8 cellular contexts compared by ENCODE assay signal in genomic region chr19:45179063-45179847, GRCh38. TPM values are rescaled to one million over a fixed set of nuclear protein-coding genes. Genes with fewer than 3 reads are reported as not detected.
DNase-seq lines count a peak whose midpoint lies in the region; ATAC-seq, FAIRE-seq and TF ChIP-seq lines count a peak whose summit lies in the region.

No MANE protein-coding gene starts in this region.

- H3K36me3 ChIP-seq in GM12878 (ENCODE audit: control insufficient read depth in 2 of 2, insufficient read depth in 2 of 2, low read length in 1 of 2) (peaks cover 0 to 6% of the 10 kb centered on the region in 2 experiments; a peak in 2 of 4 replicates), kidney (ENCODE audit: control insufficient read depth in 1 of 2, insufficient read depth in 2 of 2, low read length in 2 of 2) (no peaks in the 10 kb centered on the region)

- in situ Hi-C loops in GM12878 (cut with MboI), result no loop called here

- no peaks in the 10 kb centered on the region for H4K20me1 ChIP-seq in GM12878 (ENCODE audit: control insufficient read depth, insufficient read depth)

- TF ChIP-seq POLR2A in GM12878 (IDR thresholded peaks at IDR 0.05; ENCODE audit: low read depth, low read length), result peak; percentile 74

- H3K27me3 ChIP-seq in GM12878 (replicated peaks in 1 of 2; ENCODE audit: control insufficient read depth in 2 of 2, insufficient read depth in 2 of 2, low read length in 1 of 2), result no peaks in the 10 kb centered on the region

- H3K9me3 ChIP-seq in GM12878 (replicated peaks; ENCODE audit: control insufficient read depth, insufficient read depth, low read length) (no peaks in the 10 kb centered on the region), kidney (ENCODE audit: control insufficient read depth in 1 of 2, low read length in 2 of 2) (no peaks in the 10 kb centered on the region)

- POLR2A ChIA-PET in GM12878 (lab: Charles Lee), result interaction anchor here (0.5 to 3.8 kb wide), 15 partner anchors 8 to 224 kb away, joined by 3 to 33 read pairs (median 6); partner anchors contain the start of genes CLASRP, CLPTM1, PPP1R37 and RELB

- H3K9ac ChIP-seq in GM12878 (ENCODE audit: control insufficient read depth, insufficient read depth, low read length) (peak overlapping the region; percentile 81), kidney (ENCODE audit: low read length in 2 of 2) (peak overlapping the region; percentile 54 to 87)

- 4% methylated on average over 81 of the region's 92 CpGs for WGBS in GM12878 (ENCODE audit: insufficient coverage, insufficient replicate concordance, low lambda C conversion rate, missing lambda C conversion rate)

- H3K27ac ChIP-seq in GM12878 (ENCODE audit: control insufficient read depth, insufficient read depth) (peak overlapping the region; percentile 79), kidney (ENCODE audit: low read depth in 2 of 2, low read length in 2 of 2) (peak overlapping the region; percentile 82 to 91)

- peak overlapping the region; percentile 86 for H3K4me3 ChIP-seq in GM12878
- peak overlapping the region; percentile 91 to 99 for H3K4me3 ChIP-seq in kidney (ENCODE audit: low read length in 2 of 2)

- TF ChIP-seq RAD21 in GM12878 (IDR thresholded peaks at IDR 0.05; ENCODE audit: insufficient read depth, low read depth, low read length), result no peak

- CTCF ChIA-PET in GM12878 (lab: Yijun Ruan, JAX), result interaction anchor here (0.5 to 2.9 kb wide), 17 partner anchors 8 to 395 kb away, joined by 3 to 19 read pairs (median 5); partner anchors contain the start of genes CLASRP and PPP1R37

- no peak for FAIRE-seq in GM12878 (lab: Jason Lieb, UNC)
- FAIRE-seq in kidney (lab: Jason Lieb, UNC), result no peak

- DNase-seq in GM20000 (ENCODE audit: low spot score) (peak; percentile 49), RKO (ENCODE audit: low spot score) (peak; percentile 68), GM12878 (ENCODE audit: low read depth, low spot score) (no peak), kidney (no peak), NCI-H345 (lab: John Stamatoyannopoulos, UW) (no peak), NCI-H446 treated with DMSO at 0.1 percent for 48 hours (lab: John Stamatoyannopoulos, UW) (no peak)
- peak in 2 of 3 experiments; percentile 13 to 24 for DNase-seq in stimulated activated CD4-positive, alpha-beta T cell treated with anti-CD3 and anti-CD28 coated beads, TNF-alpha, amount 100 ng/mL, for 4 hours (ENCODE audit: low read depth in 3 of 3)

- peaks cover 19% of the 10 kb centered on the region for H3K4me1 ChIP-seq in GM12878 (ENCODE audit: control insufficient read depth, insufficient read depth, low read length)
- H3K4me1 ChIP-seq in kidney (ENCODE audit: control insufficient read depth in 1 of 2, insufficient read depth in 1 of 2, low read depth in 1 of 2, low read length in 2 of 2), result peaks cover 4 to 19% of the 10 kb centered on the region in 2 donors

- ATAC-seq in GM12878, result peak; percentile 24
- ATAC-seq in GM21423 (IDR thresholded peaks at IDR 0.05; ENCODE audit: unreplicated experiment), result no peak

- SMC1A ChIA-PET in GM12878 (lab: Charles Lee; ENCODE audit: uncharacterized antibody, unreplicated experiment), result interaction anchor here (0.5 to 2.9 kb wide), 9 partner anchors 8 to 299 kb away, joined by 3 to 17 read pairs (median 4); no protein-coding TSS in a partner anchor

- peaks cover 39% of the 10 kb centered on the region for H3K79me2 ChIP-seq in GM12878 (ENCODE audit: control insufficient read depth, insufficient read depth, low read length)

- no peak for TF ChIP-seq EP300 in GM12878 (IDR thresholded peaks at IDR 0.05; ENCODE audit: borderline replicate concordance in 1 of 2, control insufficient read depth in 1 of 2, low read depth in 2 of 2, low read length in 2 of 2)

- H3K4me2 ChIP-seq in GM12878 (ENCODE audit: control insufficient read depth, insufficient read depth), result peak overlapping the region; percentile 88

- RAD21 ChIA-PET in GM12878 (lab: Charles Lee; ENCODE audit: unreplicated experiment), result interaction anchor here (0.7 to 2.5 kb wide), 12 partner anchors 8 to 703 kb away, joined by 3 to 21 read pairs (median 4); partner anchors contain the start of genes PPP1R37 and RELB

- intact Hi-C loops in GM12878 (cut with micrococcal nuclease; ENCODE audit: unreplicated experiment) (loop anchor here (5.0 kb wide), 2 partner anchors 87 to 102 kb away; partner anchors contain the start of genes GEMIN7, PPP1R37 and ZNF296), kidney (cut with DNase I) (no loop called here)

- TF ChIP-seq CTCF in GM20000 (IDR thresholded peaks at IDR 0.05; ENCODE audit: extremely low read depth, missing control alignments), result no peak
- no peak for TF ChIP-seq CTCF in GM12878 (IDR thresholded peaks at IDR 0.05 in 2 of 3, conservative IDR thresholded peaks at IDR 0.05 in 1 of 3; ENCODE audit: control insufficient read depth in 2 of 3, extremely low read depth in 1 of 3, insufficient read depth in 1 of 3, low read depth in 3 of 3, low read length in 3 of 3)
- no peak for TF ChIP-seq CTCF in kidney (IDR thresholded peaks at IDR 0.05; ENCODE audit: borderline replicate concordance, extremely low read depth, insufficient read depth)

- BruUV-seq in GM12878 (replicated peaks; lab: Mats Ljungman, UMichigan), result TSS peak; percentile 80

- peak overlapping the region; percentile 78 for H2AFZ ChIP-seq in GM12878 (ENCODE audit: control insufficient read depth, low read depth, low read length)

TF ChIP-seq in GM12878, 131 proteins besides CTCF, POLR2A, EP300 and RAD21 (continues in another document):
- TF ChIP-seq NR2C2 (IDR thresholded peaks at IDR 0.05; ENCODE audit: borderline replicate concordance, control insufficient read depth, insufficient read length, low read depth), result no peak

RNA-seq across cellular contexts. Expression of gene BLOC1S3, which starts 0.7 kb away (rescaled TPM):
- 8.3 and 8.9 TPM in 2 replicates for total RNA-seq in GM12878 (2013; cell fraction: nucleolus; rRNA removed)
- total RNA-seq in GM12878 (2014; rRNA removed) (4.2 and 4.4 TPM in 2 replicates), GM12878 (2014; rRNA removed; fragmentation: Illumina TruSeq; extraction: Trizol) (3.6 and 4.1 TPM in 2 replicates), GM12878 (2021) (17.0 and 18.3 TPM in 2 replicates), kidney (13.2 TPM)
- 4.9 TPM for polyA plus RNA-seq in GM12878 (2011; ENCODE audit: low read depth)
- polyA plus RNA-seq in GM12878 (2011; rRNA removed) (4.5 and 10.0 TPM in 2 replicates), GM12878 (2014; fragmentation: Illumina TruSeq; extraction: Trizol) (8.0 and 9.3 TPM in 2 replicates), GM12878 (2014; fragmentation: Nextera tagmentation; extraction: Ambion mirVana) (10 to 100 TPM; 10.0 to 14.5 TPM), GM12878 (2014; rRNA removed) (10.8 and 14.9 TPM in 2 replicates), GM12878 (2016; fragmentation: Nextera tagmentation; extraction: Ambion mirVana) (10 to 100 TPM; 14.7 to 15.0 TPM), kidney (ENCODE audit: insufficient read depth, low read depth, low replicate concordance) (5.2 TPM)
- 10.0 and 11.6 TPM in 2 replicates for polyA plus RNA-seq in GM12878 (2011; cell fraction: cytosol; rRNA removed)
- polyA plus RNA-seq in GM12878 (2011; cell fraction: nucleus; rRNA removed), result 6.6 and 7.7 TPM in 2 replicates
- 9.9 and 10.1 TPM in 2 replicates for polyA plus RNA-seq in GM12878 (2012)
- 11.9 and 15.3 TPM in 2 replicates for polyA minus RNA-seq in GM12878 (2011; rRNA and poly(A)+ RNA removed)
- polyA minus RNA-seq in GM12878 (2011; cell fraction: cytosol; rRNA and poly(A)+ RNA removed), result 6.5 and 6.9 TPM in 2 replicates
- polyA minus RNA-seq in GM12878 (2011; cell fraction: nucleus; rRNA and poly(A)+ RNA removed), result 4.2 and 7.9 TPM in 2 replicates

RNA-seq across cellular contexts. Expression of gene TRAPPC6A, which starts 1.2 kb away (rescaled TPM):
- total RNA-seq in GM12878 (2013; cell fraction: nucleolus; rRNA removed), result 3.3 and 5.8 TPM in 2 replicates
- total RNA-seq in GM12878 (2014; rRNA removed), result 46.8 and 48.8 TPM in 2 replicates
- total RNA-seq in GM12878 (2014; rRNA removed; fragmentation: Illumina TruSeq; extraction: Trizol), result 21.5 and 23.8 TPM in 2 replicates
- total RNA-seq in GM12878 (2021), result 62.8 and 66.8 TPM in 2 replicates
- polyA plus RNA-seq in GM12878 (2011; ENCODE audit: low read depth), result 37.6 TPM
- polyA plus RNA-seq in GM12878 (2011; rRNA removed), result 15.1 and 24.9 TPM in 2 replicates
- polyA plus RNA-seq in GM12878 (2011; cell fraction: cytosol; rRNA removed), result 59.6 and 60.5 TPM in 2 replicates
- polyA plus RNA-seq in GM12878 (2011; cell fraction: nucleus; rRNA removed), result 31.2 and 40.5 TPM in 2 replicates
- polyA plus RNA-seq in GM12878 (2012), result 90.0 and 92.6 TPM in 2 replicates
- polyA plus RNA-seq in GM12878 (2014; fragmentation: Illumina TruSeq; extraction: Trizol), result 1.4 and 16.8 TPM in 2 replicates
- 10 to 100 TPM in 1 of 2 experiments, 1 to 10 TPM in 1; 1.8 to 20.3 TPM for polyA plus RNA-seq in GM12878 (2014; fragmentation: Nextera tagmentation; extraction: Ambion mirVana)
- polyA plus RNA-seq in GM12878 (2014; rRNA removed), result 66.7 and 68.2 TPM in 2 replicates
- 10 to 100 TPM; 82.8 to 83.9 TPM for polyA plus RNA-seq in GM12878 (2016; fragmentation: Nextera tagmentation; extraction: Ambion mirVana)
- 3.4 and 16.2 TPM in 2 replicates for polyA minus RNA-seq in GM12878 (2011; rRNA and poly(A)+ RNA removed)
- polyA minus RNA-seq in GM12878 (2011; cell fraction: cytosol; rRNA and poly(A)+ RNA removed), result 3.7 and 7.6 TPM in 2 replicates
- polyA minus RNA-seq in GM12878 (2011; cell fraction: nucleus; rRNA and poly(A)+ RNA removed), result 3.6 and 3.9 TPM in 2 replicates
- total RNA-seq in kidney, result 37.2 TPM
- 123 TPM for polyA plus RNA-seq in kidney (ENCODE audit: insufficient read depth, low read depth, low replicate concordance)

RNA-seq across cellular contexts. Expression of gene NKPD1, which starts 18.5 kb away (rescaled TPM):
- total RNA-seq in GM12878 (2013; cell fraction: nucleolus; rRNA removed), result 1.4 and 1.6 TPM in 2 replicates
- total RNA-seq in GM12878 (2014; rRNA removed), result 0.05 and 0.06 TPM in 2 replicates
- total RNA-seq in GM12878 (2014; rRNA removed; fragmentation: Illumina TruSeq; extraction: Trizol), result not detected in 2 replicates
- 0.05 and 0.13 TPM in 2 replicates for total RNA-seq in GM12878 (2021)
- polyA plus RNA-seq in GM12878 (2011; ENCODE audit: low read depth), result not detected
- polyA plus RNA-seq in GM12878 (2011; rRNA removed), result not detected in 2 replicates
- 0.03 TPM in 1 of 2 replicates, not detected in the other for polyA plus RNA-seq in GM12878 (2011; cell fraction: cytosol; rRNA removed)
- polyA plus RNA-seq in GM12878 (2011; cell fraction: nucleus; rRNA removed), result 0.28 and 0.37 TPM in 2 replicates
- 0.14 and 0.17 TPM in 2 replicates for polyA plus RNA-seq in GM12878 (2012)
- polyA plus RNA-seq in GM12878 (2014; fragmentation: Illumina TruSeq; extraction: Trizol), result not detected in 2 replicates
- not detected for polyA plus RNA-seq in GM12878 (2014; fragmentation: Nextera tagmentation; extraction: Ambion mirVana)
- 0.04 and 0.18 TPM in 2 replicates for polyA plus RNA-seq in GM12878 (2014; rRNA removed)
- polyA plus RNA-seq in GM12878 (2016; fragmentation: Nextera tagmentation; extraction: Ambion mirVana), result not detected
- polyA minus RNA-seq in GM12878 (2011; rRNA and poly(A)+ RNA removed), result 0.05 TPM in 1 of 2 replicates, not detected in the other
- polyA minus RNA-seq in GM12878 (2011; cell fraction: cytosol; rRNA and poly(A)+ RNA removed), result not detected in 2 replicates
- 0.12 TPM in 1 of 2 replicates, not detected in the other for polyA minus RNA-seq in GM12878 (2011; cell fraction: nucleus; rRNA and poly(A)+ RNA removed)
- total RNA-seq in kidney, result 0.09 TPM
- polyA plus RNA-seq in kidney (ENCODE audit: insufficient read depth, low read depth, low replicate concordance), result not detected

Comparison
In these comparisons a context has a peak if more than half of its experiments do, and no peak if none do; other contexts are left out.
1. DNase-seq: peak in GM20000 (single experiment), RKO (single experiment) and stimulated activated CD4-positive, alpha-beta T cell treated with anti-CD3 and anti-CD28 coated beads, TNF-alpha, amount 100 ng/mL, for 4 hours (2 of 3); none in GM12878 (single experiment), kidney (single experiment), NCI-H345 (single experiment) and NCI-H446 treated with DMSO at 0.1 percent for 48 hours (single experiment).